In the genomic region with DNA sequence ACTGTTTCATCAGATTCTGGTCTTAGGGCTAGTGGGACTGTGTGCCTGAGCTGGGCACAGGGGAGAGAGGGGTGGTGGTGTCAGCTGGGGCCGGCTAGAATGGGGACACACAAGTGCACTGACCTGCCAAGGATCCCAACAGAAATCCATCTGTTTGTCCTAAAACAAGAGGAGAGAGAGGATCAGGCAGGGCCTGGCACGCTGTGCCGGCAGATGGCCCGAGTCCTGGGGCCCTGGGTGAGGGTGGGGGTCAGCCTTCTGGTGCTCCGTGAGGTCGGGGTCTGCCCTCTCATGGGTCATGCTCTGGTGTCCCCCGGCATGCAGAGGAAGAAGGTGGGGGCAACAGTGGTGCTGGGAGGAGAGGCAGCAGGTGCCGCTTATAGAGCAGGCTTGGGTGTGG, we compare ENCODE assay signal across 5 cellular contexts. TPM values are rescaled to one million over a fixed set of nuclear protein-coding genes. Genes with fewer than 3 reads are reported as not detected.
"Had no signal": no experiment of that assay in that cellular context is flagged by ENCODE, and none has a peak within 500 bp of the region (broad histone marks: within the 10 kb centered on the region; RNA-seq: fewer than 3 reads in every experiment).

No MANE protein-coding gene starts in this region.

RNA-seq across cellular contexts. Expression of a gene that starts 3.7 kb away (rescaled TPM):
- total RNA-seq: HepG2, HT-29 had no signal

RNA-seq across cellular contexts. Expression of a gene that starts 18.0 kb away (rescaled TPM):
- total RNA-seq: HepG2, HT-29 had no signal

RNA-seq across cellular contexts. Expression of a gene that starts 22.0 kb away (rescaled TPM):
- total RNA-seq: GM23338, H1, H9, HepG2, HT-29 had no signal

RNA-seq across cellular contexts. Expression of a gene that starts 33.6 kb away (rescaled TPM):
- total RNA-seq: HepG2 had no signal

RNA-seq across cellular contexts. Expression of a gene that starts 35.8 kb away (rescaled TPM):
- total RNA-seq: GM23338, H1, H9, HT-29 had no signal
